Comparison of ENCODE assay signal across 9 cellular contexts in the genomic region with DNA sequence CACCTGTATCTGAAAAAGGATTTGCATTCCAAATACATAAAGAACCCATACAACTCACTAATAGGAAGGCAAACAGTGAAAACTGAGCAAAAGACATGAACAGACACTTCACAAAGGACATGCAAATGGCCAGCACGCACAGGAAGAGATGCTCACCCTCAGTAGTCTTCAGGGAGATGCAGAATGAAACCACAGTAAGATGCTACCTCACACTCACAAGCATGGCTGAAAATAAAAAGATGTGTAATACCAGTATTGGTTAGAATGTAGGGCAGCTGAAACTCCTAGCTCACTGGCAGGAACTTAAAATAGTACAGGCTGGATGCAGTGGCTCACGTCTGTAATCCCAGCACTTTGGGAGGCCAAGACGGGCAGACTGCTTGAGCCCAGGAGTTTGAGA.
DNase-seq lines count a peak whose midpoint lies in the region; ATAC-seq and TF ChIP-seq lines count a peak whose summit lies in the region.
"Had no signal": no experiment of that assay in that cellular context is flagged by ENCODE, and none has a peak within 500 bp of the region (broad histone marks: within the 10 kb centered on the region; RNA-seq: fewer than 3 reads in every experiment).

No MANE protein-coding gene starts in this region.

- no peaks in the 10 kb centered on the region for H3K4me1 ChIP-seq in colonic mucosa

- peak; percentile 71 for ATAC-seq in GM18505 (IDR thresholded peaks at IDR 0.05; ENCODE audit: unreplicated experiment)
- ATAC-seq in GM21360 (IDR thresholded peaks at IDR 0.05; ENCODE audit: unreplicated experiment) = peak; percentile 80
- peak; percentile 63 for ATAC-seq in HG03097 (IDR thresholded peaks at IDR 0.05; ENCODE audit: low FRiP score, unreplicated experiment)
- peak; percentile 93 for ATAC-seq in activated CD8-positive, alpha-beta T cell treated with anti-CD3 and anti-CD28 coated beads for 36 hours
- ATAC-seq: esophagus mucosa had no signal

- H3K4me1 Mint-ChIP-seq in activated CD8-positive, alpha-beta T cell treated with anti-CD3 and anti-CD28 coated beads for 36 hours (ENCODE audit: low read depth) = peaks cover 5% of the 10 kb centered on the region
- H3K4me1 Mint-ChIP-seq in activated naive CD4-positive, alpha-beta T cell treated with anti-CD3 and anti-CD28 coated beads for 36 hours (ENCODE audit: low read depth) = no peaks in the 10 kb centered on the region

- no peak for TF ChIP-seq POLR2A in GM18505 (IDR thresholded peaks at IDR 0.05; ENCODE audit: borderline replicate concordance, extremely low read depth, insufficient read depth, insufficient read length)

- H3K27me3 Mint-ChIP-seq in activated CD8-positive, alpha-beta T cell treated with anti-CD3 and anti-CD28 coated beads for 36 hours = peaks cover 10% of the 10 kb centered on the region
- peaks cover 2% of the 10 kb centered on the region for H3K27me3 Mint-ChIP-seq in activated naive CD4-positive, alpha-beta T cell treated with anti-CD3 and anti-CD28 coated beads for 36 hours (ENCODE audit: low read depth)

- no peaks in the 10 kb centered on the region for H3K27me3 ChIP-seq in colonic mucosa

- H3K4me3 ChIP-seq in colonic mucosa = no peak overlapping the region

- H3K9me3 Mint-ChIP-seq in activated CD8-positive, alpha-beta T cell treated with anti-CD3 and anti-CD28 coated beads for 36 hours = no peaks in the 10 kb centered on the region
- no peaks in the 10 kb centered on the region for H3K9me3 Mint-ChIP-seq in activated naive CD4-positive, alpha-beta T cell treated with anti-CD3 and anti-CD28 coated beads for 36 hours

- TF ChIP-seq CTCF in activated CD8-positive, alpha-beta T cell treated with anti-CD3 and anti-CD28 coated beads for 36 hours (IDR thresholded peaks at IDR 0.05) = no peak
- no peak for TF ChIP-seq CTCF in colonic mucosa (IDR thresholded peaks at IDR 0.05)

- POLR2A ChIA-PET in activated CD8-positive, alpha-beta T cell treated with anti-CD3 and anti-CD28 coated beads for 36 hours (lab: Charles Lee) = no interaction called here

- CTCF ChIA-PET in activated CD8-positive, alpha-beta T cell treated with anti-CD3 and anti-CD28 coated beads for 36 hours (lab: Charles Lee) = interaction anchor here (1.3 to 2.8 kb wide), 2 partner anchors 222 to 399 kb away, joined by 3 to 11 read pairs; a partner anchor contains a TSS
- CTCF ChIA-PET in activated naive CD4-positive, alpha-beta T cell treated with anti-CD3 and anti-CD28 coated beads for 36 hours (lab: Charles Lee) = interaction anchor here (1.5 kb wide), 1 partner anchor 399 kb away, joined by 4 read pairs; no protein-coding TSS in a partner anchor

- intact Hi-C loops in activated CD8-positive, alpha-beta T cell treated with anti-CD3 and anti-CD28 coated beads for 36 hours (cut with micrococcal nuclease) = no loop called here
- intact Hi-C loops in colonic mucosa (cut with DNase I) = no loop called here
- intact Hi-C loops in activated naive CD4-positive, alpha-beta T cell treated with anti-CD3 and anti-CD28 coated beads for 36 hours (cut with micrococcal nuclease) = no loop called here

- H3K27ac ChIP-seq in colonic mucosa = no peak overlapping the region

- H3K9ac ChIP-seq in colonic mucosa (ENCODE audit: low read depth in 2 of 2, low read length in 2 of 2) = no peak overlapping the region

- H3K36me3 ChIP-seq in colonic mucosa = no peaks in the 10 kb centered on the region

- no peak overlapping the region for H3K27ac Mint-ChIP-seq in activated CD8-positive, alpha-beta T cell treated with anti-CD3 and anti-CD28 coated beads for 36 hours
- no peak overlapping the region for H3K27ac Mint-ChIP-seq in activated naive CD4-positive, alpha-beta T cell treated with anti-CD3 and anti-CD28 coated beads for 36 hours

- no peaks in the 10 kb centered on the region for H3K36me3 Mint-ChIP-seq in activated CD8-positive, alpha-beta T cell treated with anti-CD3 and anti-CD28 coated beads for 36 hours (ENCODE audit: low read depth)
- H3K36me3 Mint-ChIP-seq in activated naive CD4-positive, alpha-beta T cell treated with anti-CD3 and anti-CD28 coated beads for 36 hours (ENCODE audit: low read depth) = no peaks in the 10 kb centered on the region

- no peak overlapping the region for H3K4me3 Mint-ChIP-seq in activated CD8-positive, alpha-beta T cell treated with anti-CD3 and anti-CD28 coated beads for 36 hours
- no peak overlapping the region for H3K4me3 Mint-ChIP-seq in activated naive CD4-positive, alpha-beta T cell treated with anti-CD3 and anti-CD28 coated beads for 36 hours

- DNase-seq in activated CD8-positive, alpha-beta T cell treated with anti-CD3 and anti-CD28 coated beads for 36 hours = peak; percentile 42
- DNase-seq in AG20443 (ENCODE audit: low spot score) = no peak
- no peak for DNase-seq in NOMO-1 treated with DMSO at 0.1 percent for 48 hours (lab: John Stamatoyannopoulos, UW; ENCODE audit: unreplicated experiment)
- no peak for DNase-seq in colonic mucosa
- DNase-seq in activated naive CD4-positive, alpha-beta T cell treated with anti-CD3 and anti-CD28 coated beads for 36 hours = no peak

- H3K9me3 ChIP-seq in colonic mucosa = no peaks in the 10 kb centered on the region
